ENCODE assay signal across 19 cellular contexts in the genomic region with DNA sequence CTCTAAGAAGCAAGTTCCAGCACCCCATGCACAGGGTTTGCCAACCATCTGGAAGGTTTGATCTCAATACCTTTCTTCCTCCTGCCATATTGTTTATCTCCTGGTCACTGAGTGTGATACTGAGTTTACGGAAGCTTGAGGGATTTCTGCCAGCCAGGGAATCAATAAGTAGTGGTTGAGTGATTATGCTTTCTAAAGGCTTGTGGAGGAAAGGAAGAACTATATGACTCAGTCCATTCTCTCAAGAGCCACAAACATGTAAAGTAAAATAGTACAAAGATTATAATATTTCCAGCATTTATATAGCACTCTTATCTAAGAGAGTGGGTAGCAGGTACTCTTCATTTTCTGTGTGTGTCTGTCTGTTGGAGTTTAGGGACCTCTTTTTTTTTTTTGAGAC. TPM values are rescaled to one million over a fixed set of nuclear protein-coding genes. Genes with fewer than 3 reads are reported as not detected.
DNase-seq lines count a peak whose midpoint lies in the region; ATAC-seq, FAIRE-seq and TF ChIP-seq lines count a peak whose summit lies in the region.
"Had no signal": no experiment of that assay in that cellular context is flagged by ENCODE, and none has a peak within 500 bp of the region (broad histone marks: within the 10 kb centered on the region; RNA-seq: fewer than 3 reads in every experiment).

No MANE protein-coding gene starts in this region.

- no peak overlapping the region for H4K91ac ChIP-seq in H9 (ENCODE audit: insufficient read length, low read depth, low read length)

- H2AK5ac ChIP-seq in H9 (ENCODE audit: insufficient read length, low read length), result no peak overlapping the region

- H3K79me1 ChIP-seq in H9 (ENCODE audit: insufficient read depth, low read depth, low read length, poor library complexity, severe bottlenecking), result no peaks in the 10 kb centered on the region

- intact Hi-C loops in body of pancreas (cut with DNase I), result no loop called here

- H4K20me1 ChIP-seq in GM23338 (replicated peaks; ENCODE audit: insufficient read depth), result no peaks in the 10 kb centered on the region
- no peaks in the 10 kb centered on the region for H4K20me1 ChIP-seq in astrocyte (ENCODE audit: insufficient read depth, low read length)
- no peaks in the 10 kb centered on the region for H4K20me1 ChIP-seq in osteoblast (ENCODE audit: insufficient read depth, low read length)
- H4K20me1 ChIP-seq in H9 (ENCODE audit: control insufficient read depth, insufficient read depth, insufficient read length), result no peaks in the 10 kb centered on the region
- H4K20me1 ChIP-seq: BLaER1 had no signal

- H3K27ac ChIP-seq in GM23338 (ENCODE audit: low read depth), result no peak overlapping the region
- H3K27ac ChIP-seq in astrocyte (ENCODE audit: low read depth, low read length), result no peak overlapping the region
- no peak overlapping the region for H3K27ac ChIP-seq in osteoblast (ENCODE audit: low read depth, low read length)
- no peak overlapping the region for H3K27ac ChIP-seq in body of pancreas
- H3K27ac ChIP-seq in H9 (ENCODE audit: insufficient read length, low read depth, low read length), result no peak overlapping the region
- H3K27ac ChIP-seq: BLaER1 had no signal

- H4K5ac ChIP-seq in H9 (ENCODE audit: insufficient read length, low read depth, low read length), result no peak overlapping the region

- no peak overlapping the region for H3K14ac ChIP-seq in H9 (ENCODE audit: insufficient read depth, low read length)

- no peaks in the 10 kb centered on the region for H3K27me3 ChIP-seq in GM23338 (ENCODE audit: insufficient read depth)
- H3K27me3 ChIP-seq in astrocyte (ENCODE audit: insufficient read depth, low read length), result peaks cover 3% of the 10 kb centered on the region
- peaks cover 14% of the 10 kb centered on the region for H3K27me3 ChIP-seq in osteoblast (ENCODE audit: insufficient read depth, low read length)
- no peaks in the 10 kb centered on the region for H3K27me3 ChIP-seq in body of pancreas
- H3K27me3 ChIP-seq in H9 (ENCODE audit: insufficient read depth, low read length), result no peaks in the 10 kb centered on the region
- H3K27me3 ChIP-seq: BLaER1 had no signal

- H3K4me3 ChIP-seq in GM23338, result no peak overlapping the region
- H3K4me3 ChIP-seq in astrocyte (ENCODE audit: insufficient read depth, low read depth, low read length), result no peak overlapping the region
- H3K4me3 ChIP-seq in osteoblast (ENCODE audit: insufficient read depth, low read length), result no peak overlapping the region
- no peak overlapping the region for H3K4me3 ChIP-seq in body of pancreas
- H3K4me3 ChIP-seq: BLaER1 had no signal

- H3K9me3 Mint-ChIP-seq in GM23338 (no peaks in the 10 kb centered on the region), astrocyte (ENCODE audit: unreplicated experiment) (peaks cover 2% of the 10 kb centered on the region), chondrocyte (ENCODE audit: low read depth) (peaks cover 3% of the 10 kb centered on the region), H9 (no peaks in the 10 kb centered on the region; a peak in 2 of 5 replicates)

- ATAC-seq in GM23338 (no peak), body of pancreas (no peak)

- no peak overlapping the region for H2BK15ac ChIP-seq in H9 (ENCODE audit: low read depth, low read length)

- no peak overlapping the region for H2BK20ac ChIP-seq in H9 (ENCODE audit: low read depth, low read length, poor library complexity, severe bottlenecking)

- H3T11ph ChIP-seq in H9 (ENCODE audit: low read length), result no peak overlapping the region

- H4K8ac ChIP-seq in H9 (replicated peaks; ENCODE audit: insufficient read length, low read depth, low read length), result no peak overlapping the region

- H3K4me3 Mint-ChIP-seq in GM23338 (no peak overlapping the region), astrocyte (ENCODE audit: unreplicated experiment) (no peak overlapping the region), chondrocyte (ENCODE audit: unreplicated experiment) (no peak overlapping the region), H9 (no peak overlapping the region)
- H3K4me3 Mint-ChIP-seq: CD14-positive monocyte; CD4-positive, alpha-beta memory T cell had no signal

- no peak overlapping the region for H2BK120ac ChIP-seq in H9 (ENCODE audit: low read depth, low read length, poor library complexity, severe bottlenecking)

- no peak overlapping the region for H3K56ac ChIP-seq in H9 (ENCODE audit: insufficient read length, low read depth, low read length)

- H3K9me2 ChIP-seq in GM23338 (ENCODE audit: insufficient read depth), result no peaks in the 10 kb centered on the region

- no peak for DNase-seq in GM23338 (ENCODE audit: low spot score)
- DNase-seq in astrocyte (ENCODE audit: low read depth), result peak; percentile 44
- DNase-seq in mucosa of gallbladder (ENCODE audit: low spot score), result peak; percentile 27
- DNase-seq in osteoblast (ENCODE audit: insufficient read length, low spot score, missing footprints), result no peak
- DNase-seq in body of pancreas, result no peak
- no peak for DNase-seq in chondrocyte (ENCODE audit: low spot score)
- DNase-seq in H9, result no peak
- DNase-seq: 8988T; CD4-positive, alpha-beta memory T cell; DMS 273 treated with DMSO at 0.1 percent for 48 hours; GOT3; H7; IMR-90 had no signal

- H3K36me3 Mint-ChIP-seq in GM23338 (ENCODE audit: low read depth), result no peaks in the 10 kb centered on the region
- H3K36me3 Mint-ChIP-seq in astrocyte (ENCODE audit: low read depth, unreplicated experiment), result no peaks in the 10 kb centered on the region
- H3K36me3 Mint-ChIP-seq in chondrocyte (ENCODE audit: low read depth), result no peaks in the 10 kb centered on the region
- no peaks in the 10 kb centered on the region; a peak in 1 of 7 replicates for H3K36me3 Mint-ChIP-seq in H9 (ENCODE audit: insufficient read depth in 1 of 3, low read depth in 3 of 3)
- H3K36me3 Mint-ChIP-seq: CD14-positive monocyte; CD4-positive, alpha-beta memory T cell had no signal

- H3K23ac ChIP-seq in H9 (ENCODE audit: insufficient read length, low read depth, low read length), result no peak overlapping the region

- H3K79me2 ChIP-seq in GM23338 (replicated peaks; ENCODE audit: insufficient read depth) (no peaks in the 10 kb centered on the region), astrocyte (ENCODE audit: insufficient read depth, low read length) (no peaks in the 10 kb centered on the region), osteoblast (ENCODE audit: insufficient read depth, low read length) (no peaks in the 10 kb centered on the region), H9 (ENCODE audit: insufficient read depth, low read length) (no peaks in the 10 kb centered on the region)

- H3K4me1 ChIP-seq in GM23338 (ENCODE audit: insufficient read depth) (peaks cover 12% of the 10 kb centered on the region), astrocyte (ENCODE audit: insufficient read depth, low read length) (peaks cover under 1% of the 10 kb centered on the region), osteoblast (ENCODE audit: insufficient read depth, low read length) (peaks cover 3% of the 10 kb centered on the region), body of pancreas (no peaks in the 10 kb centered on the region), H9 (ENCODE audit: insufficient read depth, low read length) (no peaks in the 10 kb centered on the region; the same call in 1 of the 2 replicates)
- H3K4me1 ChIP-seq: BLaER1 had no signal

- 0 out of 2 replicates have a peak overlapping the region, but pooled peaks have one; percentile 23 for H2AFZ ChIP-seq in GM23338
- no peak overlapping the region for H2AFZ ChIP-seq in astrocyte (ENCODE audit: low read depth, low read length)
- H2AFZ ChIP-seq in osteoblast (ENCODE audit: low read length), result no peak overlapping the region
- no peak overlapping the region for H2AFZ ChIP-seq in H9 (ENCODE audit: low read length)

- no peaks in the 10 kb centered on the region for H3K23me2 ChIP-seq in H9 (ENCODE audit: insufficient read length, low read depth, low read length, poor library complexity, severe bottlenecking)

- H3F3A ChIP-seq in GM23338 (replicated peaks; ENCODE audit: low read depth), result no peaks in the 10 kb centered on the region

- WGBS in body of pancreas, 2 donors, result 21 to 22% methylated on average over 1 of the region's 1 CpG
- WGBS in H9 (ENCODE audit: extremely low coverage, insufficient read length, low lambda C conversion rate), result no CpG with 5 or more reads among the region's 1 CpG

- no peak for TF ChIP-seq CTCF in GM23338 (conservative IDR thresholded peaks at IDR 0.05; ENCODE audit: low read depth in 2 of 2)
- no peak for TF ChIP-seq CTCF in astrocyte (IDR thresholded peaks at IDR 0.05; ENCODE audit: insufficient read depth, low read depth, low read length)
- TF ChIP-seq CTCF in osteoblast (IDR thresholded peaks at IDR 0.05; ENCODE audit: extremely low read depth, low read depth, low read length), result no peak
- TF ChIP-seq CTCF in body of pancreas (IDR thresholded peaks at IDR 0.05), result no peak
- TF ChIP-seq CTCF in chondrocyte (IDR thresholded peaks at IDR 0.05), result no peak
- TF ChIP-seq CTCF in H9 (conservative IDR thresholded peaks at IDR 0.05), result no peak

- no peak overlapping the region for H3K9ac ChIP-seq in astrocyte (ENCODE audit: low read length)
- H3K9ac ChIP-seq in H9 (ENCODE audit: extremely low read depth, insufficient read length, low read length), result no peak overlapping the region
- H3K9ac ChIP-seq: BLaER1 had no signal

- H3K36me3 ChIP-seq in GM23338 (ENCODE audit: insufficient read depth), result no peaks in the 10 kb centered on the region; the same call in 1 of the 2 replicates
- no peaks in the 10 kb centered on the region for H3K36me3 ChIP-seq in astrocyte (ENCODE audit: insufficient read depth, low read length)
- H3K36me3 ChIP-seq in osteoblast (ENCODE audit: insufficient read depth, low read length), result no peaks in the 10 kb centered on the region
- no peaks in the 10 kb centered on the region for H3K36me3 ChIP-seq in body of pancreas (replicated peaks in 1 of 2; ENCODE audit: insufficient read depth in 1 of 2, low read depth in 2 of 2)
- H3K36me3 ChIP-seq: BLaER1 had no signal

- H3K27ac Mint-ChIP-seq in GM23338 (no peak overlapping the region), astrocyte (ENCODE audit: unreplicated experiment) (no peak overlapping the region), chondrocyte (ENCODE audit: unreplicated experiment) (no peak overlapping the region), H9 (no peak overlapping the region)
- H3K27ac Mint-ChIP-seq: CD14-positive monocyte; CD4-positive, alpha-beta memory T cell had no signal

- H2BK5ac ChIP-seq in H9 (ENCODE audit: insufficient read length, low read length), result no peak overlapping the region

- H3K4ac ChIP-seq in H9 (ENCODE audit: low read depth, low read length), result no peak overlapping the region

- no peak for FAIRE-seq in astrocyte (lab: Jason Lieb, UNC)
- FAIRE-seq: G401.6, GM12891, GM19239, HTR-8/SVneo had no signal

- no peaks in the 10 kb centered on the region for H3K27me3 Mint-ChIP-seq in GM23338 (ENCODE audit: insufficient read depth, low read depth, poor library complexity)
- H3K27me3 Mint-ChIP-seq in astrocyte (ENCODE audit: low read depth, unreplicated experiment), result peaks cover 9% of the 10 kb centered on the region
- peaks cover 5% of the 10 kb centered on the region for H3K27me3 Mint-ChIP-seq in chondrocyte (ENCODE audit: low read depth)
- peaks cover 3% of the 10 kb centered on the region for H3K27me3 Mint-ChIP-seq in H9 (ENCODE audit: low read depth)

- H2BK12ac ChIP-seq in H9 (ENCODE audit: insufficient read length, low read depth, low read length), result no peak overlapping the region

- H3K4me1 Mint-ChIP-seq in GM23338 (peaks cover 12% of the 10 kb centered on the region), astrocyte (ENCODE audit: low read depth, unreplicated experiment) (peaks cover 2% of the 10 kb centered on the region), chondrocyte (ENCODE audit: low read depth) (peaks cover 12% of the 10 kb centered on the region), H9 (peaks cover 11 to 20% of the 10 kb centered on the region in 2 experiments)
- H3K4me1 Mint-ChIP-seq: CD14-positive monocyte; CD4-positive, alpha-beta memory T cell had no signal

- no peak overlapping the region for H3K18ac ChIP-seq in H9 (ENCODE audit: insufficient read length, low read depth, low read length)

- TF ChIP-seq POLR2A in body of pancreas (IDR thresholded peaks at IDR 0.05), result no peak

- H3K9me3 ChIP-seq in astrocyte (ENCODE audit: insufficient read depth, low read depth, low read length) (no peaks in the 10 kb centered on the region), osteoblast (ENCODE audit: low read depth, low read length) (no peaks in the 10 kb centered on the region), body of pancreas (no peaks in the 10 kb centered on the region), H9 (ENCODE audit: control insufficient read depth, low read depth, low read length) (no peaks in the 10 kb centered on the region)

- no peak overlapping the region for H3K4me2 ChIP-seq in GM23338
- H3K4me2 ChIP-seq in astrocyte (ENCODE audit: low read length), result no peak overlapping the region
- H3K4me2 ChIP-seq in osteoblast (ENCODE audit: insufficient read depth, low read length), result no peak overlapping the region
- H3K4me2 ChIP-seq in H9 (ENCODE audit: insufficient read depth, insufficient read length, low read length), result no peak overlapping the region
- H3K4me2 ChIP-seq: BLaER1 had no signal

RNA-seq across cellular contexts. Expression of a gene that starts 49.2 kb away (rescaled TPM):
- 5.6 and 6.8 TPM in 2 replicates for total RNA-seq in GM23338 (2014; rRNA removed; shearing (Covaris generic))
- polyA plus RNA-seq in GM23338 (2016; fragmentation: Nextera tagmentation; extraction: Ambion mirVana), result 3.6 and 3.9 TPM in 2 replicates
- total RNA-seq in astrocyte (10.9 and 11.2 TPM in 2 replicates), mucosa of gallbladder (7.3 TPM), osteoblast (2.5 and 3.8 TPM in 2 replicates), body of pancreas (10 to 100 TPM in 1 of 2 donors, 1 to 10 TPM in 1; 2.6 to 10.9 TPM), chondrocyte (9.7 to 17.2 TPM (median 17.2 TPM) in 3 replicates), H9 (2021) (10.7 and 11.1 TPM in 2 replicates)
- total RNA-seq: CD4-positive, alpha-beta memory T cell had no signal
- polyA plus RNA-seq: CD14-positive monocyte; CD4-positive, alpha-beta memory T cell had no signal

Comparison
In these comparisons a context has a peak if more than half of its experiments do, and no peak if none do; other contexts are left out.
1. DNase-seq: peak in astrocyte (single experiment) and mucosa of gallbladder (single experiment); none in GM23338 (single experiment), osteoblast (single experiment), body of pancreas (0 of 4), chondrocyte (single experiment) and H9 (single experiment).